Comparison of ENCODE assay signal across 8 cellular contexts in genomic region chr9:134344068-134344820, GRCh38. TPM values are rescaled to one million over a fixed set of nuclear protein-coding genes. Genes with fewer than 3 reads are reported as not detected.
DNase-seq lines count a peak whose midpoint lies in the region; ATAC-seq and TF ChIP-seq lines count a peak whose summit lies in the region.

No MANE protein-coding gene starts in this region.

- ATAC-seq in Right ventricle myocardium superior (ENCODE audit: poor library complexity) (peak; percentile 5), GM21619 (IDR thresholded peaks at IDR 0.05; ENCODE audit: unreplicated experiment) (no peak)

- no peaks in the 10 kb centered on the region for H3K36me3 ChIP-seq in H7 (replicated peaks; ENCODE audit: control insufficient read depth, insufficient read depth, low read length)
- H3K36me3 ChIP-seq in BE2C: no peaks in the 10 kb centered on the region

- DNase-seq in H7: peak; percentile 67
- DNase-seq in activated CD8-positive, alpha-beta memory T cell treated with anti-CD3 and anti-CD28 coated beads for 24 hours: peak; percentile 77
- DNase-seq in Right ventricle myocardium superior: peak; percentile 88
- peak; percentile 16 for DNase-seq in stimulated activated CD4-positive, alpha-beta T cell treated with anti-CD3 and anti-CD28 coated beads, Interleukin-4, amount 100 ng/mL, for 24 hours
- DNase-seq in NK-92 (lab: John Stamatoyannopoulos, UW; ENCODE audit: unreplicated experiment): no peak
- DNase-seq in GDM1 (lab: John Stamatoyannopoulos, UW): no peak
- no peak for DNase-seq in BE2C

- TF ChIP-seq CTCF in BE2C (IDR thresholded peaks at IDR 0.05; ENCODE audit: low read depth, low read length): no peak

- intact Hi-C loops in Right ventricle myocardium superior (cut with DNase I): no loop called here

- H3K27me3 ChIP-seq in H7 (ENCODE audit: control insufficient read depth, insufficient read depth, low read length): no peaks in the 10 kb centered on the region
- no peaks in the 10 kb centered on the region for H3K27me3 ChIP-seq in BE2C

- no peaks in the 10 kb centered on the region for H3K9me3 ChIP-seq in BE2C

- H3K4me1 ChIP-seq in BE2C: peaks cover 17% of the 10 kb centered on the region

- H3K4me3 ChIP-seq in H7 (ENCODE audit: insufficient read depth, low read depth, low read length) (no peak overlapping the region), BE2C (ENCODE audit: low read depth, low read length) (no peak overlapping the region)

RNA-seq across cellular contexts. Expression of gene RXRA, which starts 18.0 kb away (rescaled TPM):
- total RNA-seq in H7 (2014; rRNA removed; shearing (Covaris generic)): 17.7 and 23.2 TPM in 2 replicates
- 89.0 TPM for total RNA-seq in Right ventricle myocardium superior
- polyA plus RNA-seq in BE2C (2012; ENCODE audit: insufficient read depth, insufficient read length, low read depth): 47.3 TPM

Comparison
In these comparisons a context has a peak if more than half of its experiments do, and no peak if none do; other contexts are left out.
1. DNase-seq: peak in H7 (single experiment), activated CD8-positive, alpha-beta memory T cell treated with anti-CD3 and anti-CD28 coated beads for 24 hours (single experiment), Right ventricle myocardium superior (single experiment) and stimulated activated CD4-positive, alpha-beta T cell treated with anti-CD3 and anti-CD28 coated beads, Interleukin-4, amount 100 ng/mL, for 24 hours (single experiment); none in NK-92 (single experiment), GDM1 (single experiment) and BE2C (single experiment).